ENCODE assay signal across 8 cellular contexts in genomic region chr2:143034292-143035074, GRCh38.
DNase-seq lines count a peak whose midpoint lies in the region; ATAC-seq and TF ChIP-seq lines count a peak whose summit lies in the region.

No MANE protein-coding gene starts in this region.

- peaks cover 10% of the 10 kb centered on the region for H3K4me1 Mint-ChIP-seq in activated CD4-positive, alpha-beta T cell treated with anti-CD3 and anti-CD28 coated beads, Interleukin-2, amount 10 ng/mL, durations not matched to agents 7 days and 5 days
- H3K4me1 Mint-ChIP-seq in endothelial cell (ENCODE audit: unreplicated experiment) = no peaks in the 10 kb centered on the region
- peaks cover 7 to 10% (median 9%) of the 10 kb centered on the region in 3 donors for H3K4me1 Mint-ChIP-seq in naive B cell

- peaks cover 2% of the 10 kb centered on the region for H3K27me3 Mint-ChIP-seq in activated CD4-positive, alpha-beta T cell treated with anti-CD3 and anti-CD28 coated beads, Interleukin-2, amount 10 ng/mL, durations not matched to agents 7 days and 5 days
- H3K27me3 Mint-ChIP-seq in endothelial cell (ENCODE audit: unreplicated experiment) (peaks cover 2% of the 10 kb centered on the region), naive B cell (no peaks in the 10 kb centered on the region)

- H3K36me3 Mint-ChIP-seq in activated CD4-positive, alpha-beta T cell treated with anti-CD3 and anti-CD28 coated beads, Interleukin-2, amount 10 ng/mL, durations not matched to agents 7 days and 5 days (ENCODE audit: low read depth) = no peaks in the 10 kb centered on the region
- H3K36me3 Mint-ChIP-seq in endothelial cell (ENCODE audit: low read depth, unreplicated experiment) (no peaks in the 10 kb centered on the region), naive B cell (peaks cover 13 to 14% of the 10 kb centered on the region in 2 donors)

- CTCF ChIA-PET in activated CD4-positive, alpha-beta T cell treated with anti-CD3 and anti-CD28 coated beads, Interleukin-2, amount 10 ng/mL, durations not matched to agents 7 days and 5 days (lab: Charles Lee) = interaction anchor here (0.8 to 1.6 kb wide), 9 partner anchors 8 to 566 kb away, joined by 3 to 6 read pairs (median 3); no protein-coding TSS in a partner anchor

- DNase-seq in DMS153 treated with DMSO at 0.1 percent for 48 hours (lab: John Stamatoyannopoulos, UW; ENCODE audit: unreplicated experiment) (peak; percentile 86), HPDE6-E6E7 (ENCODE audit: extremely low spot score) (peak; percentile 49), NCI-H774 (lab: John Stamatoyannopoulos, UW) (peak; percentile 63), endothelial cell (ENCODE audit: low spot score) (peak; percentile 48), naive B cell (peak; percentile 72), superior temporal gyrus (ENCODE audit: extremely low spot score) (peak; percentile 96)
- peak; percentile 75 for DNase-seq in activated CD4-positive, alpha-beta T cell treated with anti-CD3 and anti-CD28 coated beads, Interleukin-2, amount 10 ng/mL, durations not matched to agents 7 days and 5 days

- ATAC-seq in GM21390 (IDR thresholded peaks at IDR 0.05; ENCODE audit: unreplicated experiment) (peak; percentile 77), naive B cell (ENCODE audit: low read depth in 2 of 2) (peak; percentile 66 to 71)

- H3K4me3 Mint-ChIP-seq in activated CD4-positive, alpha-beta T cell treated with anti-CD3 and anti-CD28 coated beads, Interleukin-2, amount 10 ng/mL, durations not matched to agents 7 days and 5 days = no peak overlapping the region
- H3K4me3 Mint-ChIP-seq in endothelial cell (ENCODE audit: unreplicated experiment) = no peak overlapping the region
- no peak overlapping the region for H3K4me3 Mint-ChIP-seq in naive B cell

- no peaks in the 10 kb centered on the region for H3K9me3 Mint-ChIP-seq in activated CD4-positive, alpha-beta T cell treated with anti-CD3 and anti-CD28 coated beads, Interleukin-2, amount 10 ng/mL, durations not matched to agents 7 days and 5 days
- H3K9me3 Mint-ChIP-seq in endothelial cell (ENCODE audit: unreplicated experiment) (no peaks in the 10 kb centered on the region), naive B cell (peaks cover 0 to 1% (median 0%) of the 10 kb centered on the region in 7 donors)

- no peak overlapping the region for H3K27ac Mint-ChIP-seq in activated CD4-positive, alpha-beta T cell treated with anti-CD3 and anti-CD28 coated beads, Interleukin-2, amount 10 ng/mL, durations not matched to agents 7 days and 5 days
- H3K27ac Mint-ChIP-seq in endothelial cell (ENCODE audit: unreplicated experiment) (no peak overlapping the region), naive B cell (no peak overlapping the region)

- POLR2A ChIA-PET in activated CD4-positive, alpha-beta T cell treated with anti-CD3 and anti-CD28 coated beads, Interleukin-2, amount 10 ng/mL, durations not matched to agents 7 days and 5 days (lab: Charles Lee) = no interaction called here

- TF ChIP-seq CTCF in endothelial cell (IDR thresholded peaks at IDR 0.05; ENCODE audit: unreplicated experiment) = peak; percentile 99

Comparison
In these comparisons a context has a peak if more than half of its experiments do, and no peak if none do; other contexts are left out.
1. Peak in every context shown above with its lines: DNase-seq and ATAC-seq.